ENCODE assay signal across 2 cellular contexts in genomic region chr2:232525796-232526195, GRCh38.
TF ChIP-seq lines count a peak whose summit lies in the region.

CHRND (plus strand) TSS chr2:232526160; CDS start chr2:232526216, 56 bp downstream.

TF ChIP-seq in SK-N-SH, 30 proteins besides CTCF, POLR2A, EP300 and RAD21 (continued from another document):
- TF ChIP-seq POLR2AphosphoS5 (IDR thresholded peaks at IDR 0.05; ENCODE audit: low read depth, low read length) (no peak), GABPA (IDR thresholded peaks at IDR 0.05; ENCODE audit: low read depth) (no peak), ZBTB33 (IDR thresholded peaks at IDR 0.05; ENCODE audit: borderline replicate concordance, low read depth) (no peak), REST (IDR thresholded peaks at IDR 0.05; ENCODE audit: low read depth, low read length) (no peak), TCF12 (IDR thresholded peaks at IDR 0.05) (no peak), JUND (IDR thresholded peaks at IDR 0.05) (no peak), GATA2 (CRISPR knock-in tag; IDR thresholded peaks at IDR 0.05) (no peak), RXRA (IDR thresholded peaks at IDR 0.05; ENCODE audit: borderline replicate concordance, low read depth) (no peak), IRF3 (IDR thresholded peaks at IDR 0.05; ENCODE audit: low read depth, low read length) (no peak), NFIC (IDR thresholded peaks at IDR 0.05; ENCODE audit: borderline replicate concordance) (no peak)

TF ChIP-seq in SK-N-SH treated with all-trans-retinoic acid at 6 μM for 48 hours, 23 proteins besides CTCF, POLR2A, EP300 and RAD21 (continued from another document):
- TF ChIP-seq TSHZ2 (CRISPR knock-in tag; IDR thresholded peaks at IDR 0.05) (no peak), PATZ1 (CRISPR knock-in tag; IDR thresholded peaks at IDR 0.05; ENCODE audit: borderline replicate concordance) (no peak), ZFP3 (CRISPR knock-in tag; IDR thresholded peaks at IDR 0.05) (no peak), ZC3H10 (CRISPR knock-in tag; IDR thresholded peaks at IDR 0.05) (no peak), CSDC2 (CRISPR knock-in tag; IDR thresholded peaks at IDR 0.05) (no peak), ZNF8 (CRISPR knock-in tag; IDR thresholded peaks at IDR 0.05) (no peak), CREB5 (CRISPR knock-in tag; IDR thresholded peaks at IDR 0.05; ENCODE audit: low read depth) (no peak), SNAI2 (CRISPR knock-in tag; IDR thresholded peaks at IDR 0.05) (no peak), POU6F1 (CRISPR knock-in tag; IDR thresholded peaks at IDR 0.05; ENCODE audit: borderline replicate concordance, low read depth) (no peak)
